In genomic region chr6:8102122-8102958, GRCh38 we compare ENCODE assay signal across 8 cellular contexts. TPM values are rescaled to one million over a fixed set of nuclear protein-coding genes. Genes with fewer than 3 reads are reported as not detected.
DNase-seq lines count a peak whose midpoint lies in the region; ATAC-seq and TF ChIP-seq lines count a peak whose summit lies in the region.

Gene EEF1E1, minus strand, starts transcription at chr6:8102548. Its CDS starts 27 bp downstream, at chr6:8102521.

- H3K4me3 ChIP-seq in SK-N-SH (ENCODE audit: low read depth in 2 of 2, low read length in 1 of 2) (peak within 1 kb of the TSS; percentile 72 to 92), suprapubic skin (peak within 1 kb of the TSS; percentile 89)

- no peaks in the 10 kb centered on the region for H3K9me2 ChIP-seq in SK-N-SH

- H3K36me3 ChIP-seq in SK-N-SH (replicated peaks in 1 of 2; ENCODE audit: control insufficient read depth in 1 of 2, insufficient read depth in 2 of 2, low read length in 1 of 2) (peaks cover 1 to 6% of the 10 kb centered on the region in 2 experiments), suprapubic skin (no peaks in the 10 kb centered on the region)

- CTCF ChIA-PET in GM10248 (lab: Yijun Ruan, JAX) (interaction anchor here (0.7 to 1.7 kb wide), 10 partner anchors 8 to 379 kb away, joined by 3 to 9 read pairs (median 4); no protein-coding TSS in a partner anchor), SK-N-SH (lab: Yijun Ruan, JAX) (interaction anchor here (1.3 kb wide), 2 partner anchors 29 to 117 kb away, joined by 5 to 6 read pairs; no protein-coding TSS in a partner anchor)

- H3K27me3 ChIP-seq in SK-N-SH (ENCODE audit: insufficient read depth): no peaks in the 10 kb centered on the region
- peaks cover 13% of the 10 kb centered on the region for H3K27me3 ChIP-seq in suprapubic skin

- H2AFZ ChIP-seq in SK-N-SH (ENCODE audit: low read depth): peak within 1 kb of the TSS; percentile 83

- peaks cover 45% of the 10 kb centered on the region for H3K79me2 ChIP-seq in SK-N-SH (ENCODE audit: insufficient read depth)

- TF ChIP-seq RAD21 in SK-N-SH (IDR thresholded peaks at IDR 0.05; ENCODE audit: low read length): no peak

- no peak for TF ChIP-seq POLR2A in suprapubic skin (IDR thresholded peaks at IDR 0.05)

- no peaks in the 10 kb centered on the region for H4K20me1 ChIP-seq in SK-N-SH (ENCODE audit: insufficient read depth)

- DNase-seq in GM10248 (ENCODE audit: extremely low spot score) (peak; percentile 97), NCI-H1092 (lab: John Stamatoyannopoulos, UW) (peak; percentile 76), SK-N-SH (peak; percentile 95), glomerular endothelial cell (ENCODE audit: extremely low read depth, low read depth, low spot score) (no peak), occipital lobe (lab: John Stamatoyannopoulos, UW) (peak; percentile 97), suprapubic skin (ENCODE audit: low spot score in 2 of 2) (peak; percentile 96)
- DNase-seq in activated naive CD4-positive, alpha-beta T cell treated with anti-CD3 and anti-CD28 coated beads, Interleukin-2, amount 50 U/mL, for 16 hours: peak; percentile 98

- peak; percentile 99 for ATAC-seq in HG02610 (IDR thresholded peaks at IDR 0.05; ENCODE audit: unreplicated experiment)

- TF ChIP-seq EP300 in SK-N-SH (IDR thresholded peaks at IDR 0.05; ENCODE audit: borderline replicate concordance in 1 of 2, low read depth in 1 of 2, low read length in 1 of 2): no peak
- TF ChIP-seq EP300 in suprapubic skin (IDR thresholded peaks at IDR 0.05): no peak

- no peaks in the 10 kb centered on the region for H3F3A ChIP-seq in SK-N-SH (replicated peaks; ENCODE audit: insufficient read depth)

- peak within 1 kb of the TSS; percentile 86 for H3K4me2 ChIP-seq in SK-N-SH

- H3K9me3 ChIP-seq in SK-N-SH: no peaks in the 10 kb centered on the region
- H3K9me3 ChIP-seq in suprapubic skin: no peaks in the 10 kb centered on the region

- H3K9ac ChIP-seq in SK-N-SH: peak within 1 kb of the TSS; percentile 79

- POLR2A ChIA-PET in GM10248 (lab: Yijun Ruan, JAX): interaction anchor here (0.6 kb wide), 1 partner anchor 513 kb away, joined by 3 read pairs; the partner anchor contains the start of gene SNRNP48
- POLR2A ChIA-PET in SK-N-SH (lab: Yijun Ruan, JAX): interaction anchor here (0.9 to 1.0 kb wide), 3 partner anchors 29 to 39 kb away, joined by 3 to 7 read pairs (median 4); partner anchors contain the start of gene BLOC1S5

- H3K27ac ChIP-seq in SK-N-SH (ENCODE audit: low read depth in 2 of 2, low read length in 1 of 2): peak within 1 kb of the TSS; percentile 45 to 60
- H3K27ac ChIP-seq in suprapubic skin: peak within 1 kb of the TSS; percentile 35

- WGBS in SK-N-SH (ENCODE audit: low lambda C conversion rate): 2% methylated on average over 38 of the region's 43 CpGs
- 4% methylated on average over 23 of the region's 43 CpGs for WGBS in suprapubic skin

- H3K4me1 ChIP-seq in SK-N-SH (ENCODE audit: control insufficient read depth in 1 of 2, insufficient read depth in 2 of 2, low read depth in 1 of 2, low read length in 1 of 2) (peaks cover 7 to 9% of the 10 kb centered on the region in 2 experiments; a peak in 3 of 4 replicates), suprapubic skin (peaks cover 16% of the 10 kb centered on the region)

- TF ChIP-seq CTCF in GM10248 (IDR thresholded peaks at IDR 0.05; ENCODE audit: control extremely low read depth, extremely low read depth, low read depth, missing control alignments): no peak
- no peak; the same call in 1 of the 2 replicates for TF ChIP-seq CTCF in SK-N-SH (IDR thresholded peaks at IDR 0.05)
- no peak for TF ChIP-seq CTCF in suprapubic skin (IDR thresholded peaks at IDR 0.05)

TF ChIP-seq in SK-N-SH, 30 proteins besides CTCF, POLR2A, EP300 and RAD21 (continues in another document):
- TF ChIP-seq, protein P1, sequence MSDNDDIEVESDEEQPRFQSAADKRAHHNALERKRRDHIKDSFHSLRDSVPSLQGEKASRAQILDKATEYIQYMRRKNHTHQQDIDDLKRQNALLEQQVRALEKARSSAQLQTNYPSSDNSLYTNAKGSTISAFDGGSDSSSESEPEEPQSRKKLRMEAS (IDR thresholded peaks at IDR 0.05; ENCODE audit: low read depth): peak; percentile 93
- TF ChIP-seq RFX5 (IDR thresholded peaks at IDR 0.05; ENCODE audit: low read length) (peak; percentile 21; the same call in 1 of the 2 replicates), CHD2 (IDR thresholded peaks at IDR 0.05; ENCODE audit: low read length, partially characterized antibody) (peak; percentile 95), NFIC (IDR thresholded peaks at IDR 0.05; ENCODE audit: borderline replicate concordance) (peak; percentile 8; the same call in 1 of the 2 replicates), SIN3A (IDR thresholded peaks at IDR 0.05; ENCODE audit: borderline replicate concordance, low read depth, low read length) (peak; percentile 19; the same call in 1 of the 2 replicates), TCF12 (IDR thresholded peaks at IDR 0.05) (peak; percentile 12; the same call in 1 of the 2 replicates), TAF1 (IDR thresholded peaks at IDR 0.05; ENCODE audit: borderline replicate concordance, low read depth, low read length) (peak; percentile 78), MXI1 (IDR thresholded peaks at IDR 0.05; ENCODE audit: low read depth, low read length) (peak; percentile 98), SMC3 (IDR thresholded peaks at IDR 0.05; ENCODE audit: low read depth, low read length) (no peak), GATA2 (CRISPR knock-in tag; IDR thresholded peaks at IDR 0.05) (no peak)
- TF ChIP-seq, protein P2, sequence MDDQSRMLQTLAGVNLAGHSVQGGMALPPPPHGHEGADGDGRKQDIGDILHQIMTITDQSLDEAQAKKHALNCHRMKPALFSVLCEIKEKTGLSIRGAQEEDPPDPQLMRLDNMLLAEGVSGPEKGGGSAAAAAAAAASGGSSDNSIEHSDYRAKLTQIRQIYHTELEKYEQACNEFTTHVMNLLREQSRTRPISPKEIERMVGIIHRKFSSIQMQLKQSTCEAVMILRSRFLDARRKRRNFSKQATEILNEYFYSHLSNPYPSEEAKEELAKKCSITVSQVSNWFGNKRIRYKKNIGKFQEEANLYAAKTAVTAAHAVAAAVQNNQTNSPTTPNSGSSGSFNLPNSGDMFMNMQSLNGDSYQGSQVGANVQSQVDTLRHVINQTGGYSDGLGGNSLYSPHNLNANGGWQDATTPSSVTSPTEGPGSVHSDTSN (IDR thresholded peaks at IDR 0.05): peak; percentile 43; the same call in 1 of the 2 replicates
- TF ChIP-seq, protein P3, sequence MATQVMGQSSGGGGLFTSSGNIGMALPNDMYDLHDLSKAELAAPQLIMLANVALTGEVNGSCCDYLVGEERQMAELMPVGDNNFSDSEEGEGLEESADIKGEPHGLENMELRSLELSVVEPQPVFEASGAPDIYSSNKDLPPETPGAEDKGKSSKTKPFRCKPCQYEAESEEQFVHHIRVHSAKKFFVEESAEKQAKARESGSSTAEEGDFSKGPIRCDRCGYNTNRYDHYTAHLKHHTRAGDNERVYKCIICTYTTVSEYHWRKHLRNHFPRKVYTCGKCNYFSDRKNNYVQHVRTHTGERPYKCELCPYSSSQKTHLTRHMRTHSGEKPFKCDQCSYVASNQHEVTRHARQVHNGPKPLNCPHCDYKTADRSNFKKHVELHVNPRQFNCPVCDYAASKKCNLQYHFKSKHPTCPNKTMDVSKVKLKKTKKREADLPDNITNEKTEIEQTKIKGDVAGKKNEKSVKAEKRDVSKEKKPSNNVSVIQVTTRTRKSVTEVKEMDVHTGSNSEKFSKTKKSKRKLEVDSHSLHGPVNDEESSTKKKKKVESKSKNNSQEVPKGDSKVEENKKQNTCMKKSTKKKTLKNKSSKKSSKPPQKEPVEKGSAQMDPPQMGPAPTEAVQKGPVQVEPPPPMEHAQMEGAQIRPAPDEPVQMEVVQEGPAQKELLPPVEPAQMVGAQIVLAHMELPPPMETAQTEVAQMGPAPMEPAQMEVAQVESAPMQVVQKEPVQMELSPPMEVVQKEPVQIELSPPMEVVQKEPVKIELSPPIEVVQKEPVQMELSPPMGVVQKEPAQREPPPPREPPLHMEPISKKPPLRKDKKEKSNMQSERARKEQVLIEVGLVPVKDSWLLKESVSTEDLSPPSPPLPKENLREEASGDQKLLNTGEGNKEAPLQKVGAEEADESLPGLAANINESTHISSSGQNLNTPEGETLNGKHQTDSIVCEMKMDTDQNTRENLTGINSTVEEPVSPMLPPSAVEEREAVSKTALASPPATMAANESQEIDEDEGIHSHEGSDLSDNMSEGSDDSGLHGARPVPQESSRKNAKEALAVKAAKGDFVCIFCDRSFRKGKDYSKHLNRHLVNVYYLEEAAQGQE (IDR thresholded peaks at IDR 0.05; ENCODE audit: low read depth, low read length): no peak
- TF ChIP-seq, protein P4, sequence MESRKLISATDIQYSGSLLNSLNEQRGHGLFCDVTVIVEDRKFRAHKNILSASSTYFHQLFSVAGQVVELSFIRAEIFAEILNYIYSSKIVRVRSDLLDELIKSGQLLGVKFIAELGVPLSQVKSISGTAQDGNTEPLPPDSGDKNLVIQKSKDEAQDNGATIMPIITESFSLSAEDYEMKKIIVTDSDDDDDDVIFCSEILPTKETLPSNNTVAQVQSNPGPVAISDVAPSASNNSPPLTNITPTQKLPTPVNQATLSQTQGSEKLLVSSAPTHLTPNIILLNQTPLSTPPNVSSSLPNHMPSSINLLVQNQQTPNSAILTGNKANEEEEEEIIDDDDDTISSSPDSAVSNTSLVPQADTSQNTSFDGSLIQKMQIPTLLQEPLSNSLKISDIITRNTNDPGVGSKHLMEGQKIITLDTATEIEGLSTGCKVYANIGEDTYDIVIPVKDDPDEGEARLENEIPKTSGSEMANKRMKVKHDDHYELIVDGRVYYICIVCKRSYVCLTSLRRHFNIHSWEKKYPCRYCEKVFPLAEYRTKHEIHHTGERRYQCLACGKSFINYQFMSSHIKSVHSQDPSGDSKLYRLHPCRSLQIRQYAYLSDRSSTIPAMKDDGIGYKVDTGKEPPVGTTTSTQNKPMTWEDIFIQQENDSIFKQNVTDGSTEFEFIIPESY (IDR thresholded peaks at IDR 0.05; ENCODE audit: borderline replicate concordance, low read depth): peak; percentile 91
- TF ChIP-seq, protein P5, sequence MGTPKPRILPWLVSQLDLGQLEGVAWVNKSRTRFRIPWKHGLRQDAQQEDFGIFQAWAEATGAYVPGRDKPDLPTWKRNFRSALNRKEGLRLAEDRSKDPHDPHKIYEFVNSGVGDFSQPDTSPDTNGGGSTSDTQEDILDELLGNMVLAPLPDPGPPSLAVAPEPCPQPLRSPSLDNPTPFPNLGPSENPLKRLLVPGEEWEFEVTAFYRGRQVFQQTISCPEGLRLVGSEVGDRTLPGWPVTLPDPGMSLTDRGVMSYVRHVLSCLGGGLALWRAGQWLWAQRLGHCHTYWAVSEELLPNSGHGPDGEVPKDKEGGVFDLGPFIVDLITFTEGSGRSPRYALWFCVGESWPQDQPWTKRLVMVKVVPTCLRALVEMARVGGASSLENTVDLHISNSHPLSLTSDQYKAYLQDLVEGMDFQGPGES (IDR thresholded peaks at IDR 0.05; ENCODE audit: low read depth, low read length): peak; percentile 25; the same call in 1 of the 2 replicates

RNA-seq across cellular contexts. Expression of gene EEF1E1, which starts in this region (rescaled TPM):
- 60.8 and 67.1 TPM in 2 replicates for polyA plus RNA-seq in SK-N-SH (2012; rRNA removed)
- 72.8 and 96.1 TPM in 2 replicates for polyA plus RNA-seq in SK-N-SH (2012; cell fraction: cytosol; rRNA removed)
- polyA plus RNA-seq in SK-N-SH (2012; cell fraction: nucleus; rRNA removed): 17.3 and 28.8 TPM in 2 replicates
- total RNA-seq in glomerular endothelial cell (44.8 and 55.8 TPM in 2 replicates), occipital lobe (24.0 TPM), suprapubic skin (10 to 100 TPM; 15.0 to 42.5 (median 31.3) TPM)
